ENCODE assay signal across 1 cellular context in the genomic region with DNA sequence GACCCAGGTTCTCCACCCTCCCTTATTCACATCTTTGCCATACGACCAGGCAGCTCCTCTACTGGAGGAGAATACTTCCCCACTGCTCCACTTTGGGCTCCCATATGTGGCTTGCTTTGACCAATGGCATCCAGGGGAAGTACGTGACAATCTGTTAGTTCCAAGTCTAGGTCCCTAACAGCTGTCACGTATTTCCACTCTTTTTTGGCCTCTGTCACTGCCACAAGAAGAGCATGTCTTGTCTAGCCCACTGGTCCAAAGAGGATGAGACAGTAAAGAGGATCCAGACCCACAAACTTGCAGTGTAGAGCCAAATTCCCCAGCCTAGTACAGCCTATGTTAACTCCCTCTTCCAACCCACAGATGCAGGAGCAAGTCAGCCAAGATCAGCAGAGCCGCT.
TF ChIP-seq lines count a peak whose summit lies in the region.

No MANE protein-coding gene starts in this region.

TF ChIP-seq in H1, 55 proteins besides CTCF, POLR2A, EP300 and RAD21 (continued from another document):
- no peak for TF ChIP-seq CHD7 (IDR thresholded peaks at IDR 0.05; ENCODE audit: insufficient replicate concordance, low read length)
- no peak for TF ChIP-seq TEAD4 (IDR thresholded peaks at IDR 0.05; ENCODE audit: low read depth, low read length)
- TF ChIP-seq SP1 (IDR thresholded peaks at IDR 0.05; ENCODE audit: low read depth, low read length) = no peak
- TF ChIP-seq CREB1 (IDR thresholded peaks at IDR 0.05) = no peak
- no peak for TF ChIP-seq CTBP2 (IDR thresholded peaks at IDR 0.05; ENCODE audit: borderline replicate concordance, insufficient read depth, insufficient read length, low read length)
- no peak for TF ChIP-seq KDM1A (IDR thresholded peaks at IDR 0.05; ENCODE audit: borderline replicate concordance, low read length)
- TF ChIP-seq EZH2 (IDR thresholded peaks at IDR 0.05; ENCODE audit: low read depth, low read length, severe bottlenecking) = no peak
- no peak for TF ChIP-seq SIRT6 (IDR thresholded peaks at IDR 0.05; ENCODE audit: low read length)
- no peak for TF ChIP-seq PHF8 (conservative IDR thresholded peaks at IDR 0.05; ENCODE audit: low read depth, low read length)
- TF ChIP-seq, protein P1, sequence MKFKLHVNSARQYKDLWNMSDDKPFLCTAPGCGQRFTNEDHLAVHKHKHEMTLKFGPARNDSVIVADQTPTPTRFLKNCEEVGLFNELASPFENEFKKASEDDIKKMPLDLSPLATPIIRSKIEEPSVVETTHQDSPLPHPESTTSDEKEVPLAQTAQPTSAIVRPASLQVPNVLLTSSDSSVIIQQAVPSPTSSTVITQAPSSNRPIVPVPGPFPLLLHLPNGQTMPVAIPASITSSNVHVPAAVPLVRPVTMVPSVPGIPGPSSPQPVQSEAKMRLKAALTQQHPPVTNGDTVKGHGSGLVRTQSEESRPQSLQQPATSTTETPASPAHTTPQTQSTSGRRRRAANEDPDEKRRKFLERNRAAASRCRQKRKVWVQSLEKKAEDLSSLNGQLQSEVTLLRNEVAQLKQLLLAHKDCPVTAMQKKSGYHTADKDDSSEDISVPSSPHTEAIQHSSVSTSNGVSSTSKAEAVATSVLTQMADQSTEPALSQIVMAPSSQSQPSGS (IDR thresholded peaks at IDR 0.05; ENCODE audit: low read length) = no peak
- TF ChIP-seq NRF1 (IDR thresholded peaks at IDR 0.05; ENCODE audit: low read depth, low read length) = no peak
- TF ChIP-seq BCL11A (IDR thresholded peaks at IDR 0.05; ENCODE audit: low read depth in 2 of 2, low read length in 2 of 2) = no peak
